Comparison of ENCODE assay signal across 9 cellular contexts in genomic region chr7:151062399-151063211, GRCh38. TPM values are rescaled to one million over a fixed set of nuclear protein-coding genes. Genes with fewer than 3 reads are reported as not detected.
A peak's percentile ranks its signal among the peaks of the same experiment; 100 is the strongest.
DNase-seq lines count a peak whose midpoint lies in the region; ATAC-seq and TF ChIP-seq lines count a peak whose summit lies in the region.
"Had no signal": no experiment of that assay in that cellular context is flagged by ENCODE, and none has a peak within 500 bp of the region (broad histone marks: within the 10 kb centered on the region; RNA-seq: fewer than 3 reads in every experiment).

No MANE protein-coding gene starts in this region.

- intact Hi-C loops in right cardiac atrium (cut with DNase I), result no loop called here
- intact Hi-C loops in dorsolateral prefrontal cortex (cut with DNase I), result no loop called here

- H3K4me1 ChIP-seq in right cardiac atrium (ENCODE audit: control insufficient read depth, insufficient read depth, low read length), result no peaks in the 10 kb centered on the region

- H3K4me1 Mint-ChIP-seq in stimulated activated naive B cell treated with anti-CD40 and anti-IgM and Interleukin-4, amounts not matched to agents 10 μg/mL and 1 μg/mL and 100 μg/mL, for 72 hours, result peaks cover 18 to 35% of the 10 kb centered on the region in 2 donors

- DNase-seq in GM03348 (ENCODE audit: low spot score), result peak; percentile 44
- DNase-seq in WERI-Rb-1, result peak; percentile 90
- DNase-seq in right cardiac atrium, result peak in 2 of 3 donors; percentile 63 to 80
- peak; percentile 72 for DNase-seq in retina
- no peak for DNase-seq in stimulated activated CD8-positive, alpha-beta memory T cell treated with anti-CD3 and anti-CD28 coated beads, Interleukin-4, amount 100 ng/mL, for 48 hours
- DNase-seq in dorsolateral prefrontal cortex, result no peak
- no peak for DNase-seq in NCI-H2196 (lab: John Stamatoyannopoulos, UW; ENCODE audit: unreplicated experiment)
- no peak for DNase-seq in stimulated activated naive B cell treated with anti-CD40 and anti-IgM and Interleukin-4, amounts not matched to agents 10 μg/mL and 1 μg/mL and 100 μg/mL, for 72 hours
- DNase-seq: NCI-H69 had no signal

- peak overlapping the region; percentile 69 for H3K27ac ChIP-seq in WERI-Rb-1
- H3K27ac ChIP-seq in right cardiac atrium (ENCODE audit: low read length), result peak overlapping the region; percentile 43
- peak overlapping the region in 1 of 59 donors; percentile 23 for H3K27ac ChIP-seq in dorsolateral prefrontal cortex

- H3K36me3 ChIP-seq in WERI-Rb-1, result peaks cover 42% of the 10 kb centered on the region

- H3K27me3 Mint-ChIP-seq in stimulated activated naive B cell treated with anti-CD40 and anti-IgM and Interleukin-4, amounts not matched to agents 10 μg/mL and 1 μg/mL and 100 μg/mL, for 72 hours, result no peaks in the 10 kb centered on the region

- H3K4me3 ChIP-seq in WERI-Rb-1 (ENCODE audit: low read depth, low read length), result peak overlapping the region; percentile 37
- H3K4me3 ChIP-seq in right cardiac atrium (ENCODE audit: low read length), result no peak overlapping the region
- no peak overlapping the region for H3K4me3 ChIP-seq in dorsolateral prefrontal cortex

- peaks cover 9 to 19% of the 10 kb centered on the region in 2 donors for H3K36me3 Mint-ChIP-seq in stimulated activated naive B cell treated with anti-CD40 and anti-IgM and Interleukin-4, amounts not matched to agents 10 μg/mL and 1 μg/mL and 100 μg/mL, for 72 hours

- peak in 1 of 2 donors; percentile 8 for ATAC-seq in right cardiac atrium
- ATAC-seq in stimulated activated naive B cell treated with anti-CD40 and anti-IgM and Interleukin-4, amounts not matched to agents 10 μg/mL and 1 μg/mL and 100 μg/mL, for 72 hours (replicated peaks), result no peak

- no peak overlapping the region for H3K27ac Mint-ChIP-seq in stimulated activated naive B cell treated with anti-CD40 and anti-IgM and Interleukin-4, amounts not matched to agents 10 μg/mL and 1 μg/mL and 100 μg/mL, for 72 hours

- H3K27me3 ChIP-seq in WERI-Rb-1 (ENCODE audit: insufficient read depth, low read depth, severe bottlenecking), result no peaks in the 10 kb centered on the region
- no peaks in the 10 kb centered on the region for H3K27me3 ChIP-seq in right cardiac atrium (ENCODE audit: control insufficient read depth, insufficient read depth)
- H3K27me3 ChIP-seq in dorsolateral prefrontal cortex, result peaks cover 0 to 7% (median 0%) of the 10 kb centered on the region in 45 donors

- H3K9me3 ChIP-seq in WERI-Rb-1 (ENCODE audit: severe bottlenecking) (no peaks in the 10 kb centered on the region), right cardiac atrium (ENCODE audit: control insufficient read depth, low read length) (no peaks in the 10 kb centered on the region)

- 51% methylated on average over 43 of the region's 43 CpGs for WGBS in right cardiac atrium

- TF ChIP-seq CTCF in WERI-Rb-1 (IDR thresholded peaks at IDR 0.05; ENCODE audit: low read depth, low read length), result no peak
- TF ChIP-seq CTCF in dorsolateral prefrontal cortex (IDR thresholded peaks at IDR 0.05 in 54 of 56, conservative IDR thresholded peaks at IDR 0.05 in 2 of 56; ENCODE audit: low read depth in 1 of 56, partially characterized antibody in 56 of 56), result no peak

- H3K4me3 Mint-ChIP-seq in stimulated activated naive B cell treated with anti-CD40 and anti-IgM and Interleukin-4, amounts not matched to agents 10 μg/mL and 1 μg/mL and 100 μg/mL, for 72 hours, result no peak overlapping the region

- H3K9me3 Mint-ChIP-seq in stimulated activated naive B cell treated with anti-CD40 and anti-IgM and Interleukin-4, amounts not matched to agents 10 μg/mL and 1 μg/mL and 100 μg/mL, for 72 hours, result no peaks in the 10 kb centered on the region

RNA-seq across cellular contexts. Expression of gene SLC4A2, which starts 3.2 kb away (rescaled TPM):
- total RNA-seq in right cardiac atrium (100 to 1,000 TPM in 2 of 4 donors, 10 to 100 TPM in 2; 83.5 to 120 (median 96.5) TPM), dorsolateral prefrontal cortex (100 to 1,000 TPM in 1 of 120 experiments, 10 to 100 TPM in 119; 15.3 to 100 (median 42.1) TPM)
- 61.7 TPM for polyA plus RNA-seq in right cardiac atrium

RNA-seq across cellular contexts. Expression of gene CDK5, which starts 4.9 kb away (rescaled TPM):
- total RNA-seq in right cardiac atrium (10 to 100 TPM in 1 of 4 donors, 1 to 10 TPM in 3; 6.2 to 11.2 (median 7.4) TPM), dorsolateral prefrontal cortex (10 to 100 TPM; 24.9 to 86.2 (median 58.7) TPM)
- polyA plus RNA-seq in right cardiac atrium, result 6.5 TPM

RNA-seq across cellular contexts. Expression of gene ASIC3, which starts 14.3 kb away (rescaled TPM):
- total RNA-seq in right cardiac atrium, result 1 to 10 TPM; 4.0 to 6.5 (median 5.0) TPM
- 5.3 TPM for polyA plus RNA-seq in right cardiac atrium
- total RNA-seq in dorsolateral prefrontal cortex, result 10 to 100 TPM in 119 of 120 experiments, 1 to 10 TPM in 1; 8.5 to 47.8 (median 23.1) TPM

RNA-seq across cellular contexts. Expression of gene FASTK, which starts 18.0 kb away (rescaled TPM):
- total RNA-seq in right cardiac atrium, result 10 to 100 TPM; 64.1 to 82.0 (median 68.9) TPM
- 133 TPM for polyA plus RNA-seq in right cardiac atrium
- total RNA-seq in dorsolateral prefrontal cortex, result 100 to 1,000 TPM in 1 of 120 experiments, 10 to 100 TPM in 119; 53.2 to 105 (median 70.3) TPM

RNA-seq across cellular contexts. Expression of gene TMUB1, which starts 20.7 kb away (rescaled TPM):
- total RNA-seq in right cardiac atrium (10 to 100 TPM; 28.5 to 36.5 (median 35.8) TPM), dorsolateral prefrontal cortex (10 to 100 TPM; 17.3 to 45.4 (median 25.2) TPM)
- 55.2 TPM for polyA plus RNA-seq in right cardiac atrium

Comparison
In these comparisons a context has a peak if more than half of its experiments do, and no peak if none do; other contexts are left out.
1. DNase-seq: peak in GM03348 (single experiment), WERI-Rb-1 (single experiment), right cardiac atrium (2 of 3) and retina (single experiment); none in stimulated activated CD8-positive, alpha-beta memory T cell treated with anti-CD3 and anti-CD28 coated beads, Interleukin-4, amount 100 ng/mL, for 48 hours (single experiment), dorsolateral prefrontal cortex (0 of 10), NCI-H2196 (single experiment) and stimulated activated naive B cell treated with anti-CD40 and anti-IgM and Interleukin-4, amounts not matched to agents 10 μg/mL and 1 μg/mL and 100 μg/mL, for 72 hours (single experiment).